Comparison of ENCODE assay signal across 16 cellular contexts in the genomic region with DNA sequence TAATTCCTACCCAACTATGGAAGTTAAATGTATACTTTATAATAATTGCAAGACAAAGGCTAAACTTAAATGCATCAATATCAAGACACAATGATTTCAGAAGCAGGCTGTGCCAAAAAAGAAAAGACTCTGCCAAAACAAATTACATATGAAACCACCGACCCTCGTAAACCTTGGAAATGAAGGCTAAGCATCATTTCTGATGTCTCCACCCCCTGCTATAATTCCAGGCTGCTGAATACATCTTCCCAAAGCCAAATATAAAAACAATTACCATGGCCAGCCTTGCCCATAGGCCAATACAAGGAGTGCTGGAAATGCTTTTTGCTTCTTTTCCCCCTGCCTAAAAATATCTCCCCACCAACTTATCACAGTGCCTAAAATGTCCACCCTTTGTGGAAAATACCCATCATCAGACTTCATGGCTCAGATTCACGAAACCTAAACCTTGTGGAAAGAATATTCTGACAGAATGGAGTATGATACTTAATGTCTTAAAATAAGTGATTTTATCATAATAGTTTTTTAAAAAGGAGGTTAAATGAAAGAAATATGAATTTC. TPM values are rescaled to one million over a fixed set of nuclear protein-coding genes. Genes with fewer than 3 reads are reported as not detected.
A peak's percentile ranks its signal among the peaks of the same experiment; 100 is the strongest.
DNase-seq lines count a peak whose midpoint lies in the region; TF ChIP-seq lines count a peak whose summit lies in the region.
"Had no signal": no experiment of that assay in that cellular context is flagged by ENCODE, and none has a peak within 500 bp of the region (broad histone marks: within the 10 kb centered on the region; RNA-seq: fewer than 3 reads in every experiment).

No MANE protein-coding gene starts in this region.

- H3K4me2 ChIP-seq in skeletal muscle satellite cell (ENCODE audit: low read length): peak overlapping the region; percentile 80

- no peaks in the 10 kb centered on the region for H3K27me3 Mint-ChIP-seq in T-helper 2 cell treated with Interferon-gamma antibody and Interleukin-4, amounts not matched to agents 5 μg/mL and 100 μg/mL, for 36 hours (ENCODE audit: low read depth)
- H3K27me3 Mint-ChIP-seq: CD4-positive, CD25-positive, alpha-beta regulatory T cell had no signal

- H3K9me3 ChIP-seq in skeletal muscle satellite cell (replicated peaks; ENCODE audit: low read length): no peaks in the 10 kb centered on the region
- H3K9me3 ChIP-seq: HAP-1 had no signal

- DNase-seq in EH (ENCODE audit: low read depth) (peak; percentile 54), LNCaP clone FGC (ENCODE audit: low read depth) (peak; percentile 28), coronary artery (ENCODE audit: low spot score) (no peak), A172 (ENCODE audit: low spot score) (no peak)
- DNase-seq in T-helper 2 cell treated with Interferon-gamma antibody and Interleukin-4, amounts not matched to agents 5 μg/mL and 100 μg/mL, for 36 hours (ENCODE audit: low spot score): no peak
- no peak for DNase-seq in activated effector memory CD4-positive, alpha-beta T cell treated with anti-CD3 and anti-CD28 coated beads, Interleukin-2, amount 50 U/mL, for 16 hours
- DNase-seq: activated CD8-positive, alpha-beta T cell treated with anti-CD3 and anti-CD28 coated beads, Interleukin-2, amount 10 ng/mL, durations not matched to agents 7 days and 5 days; activated T-cell treated with anti-CD3 and anti-CD28 coated beads, Interleukin-2, amount 50 U/mL, for 48 hours; CD4-positive, CD25-positive, alpha-beta regulatory T cell; DMS53; occipital lobe; stimulated activated CD4-positive, alpha-beta T cell treated with anti-CD3 and anti-CD28 coated beads, Interleukin-4, amount 100 ng/mL, for 24 hours; T-helper 1 cell had no signal

- TF ChIP-seq CTCF in LNCaP clone FGC (IDR thresholded peaks at IDR 0.05; ENCODE audit: control insufficient read depth, extremely low read depth, insufficient read depth): no peak
- TF ChIP-seq CTCF in coronary artery (IDR thresholded peaks at IDR 0.05): no peak

- no peaks in the 10 kb centered on the region for H3K4me1 Mint-ChIP-seq in T-helper 2 cell treated with Interferon-gamma antibody and Interleukin-4, amounts not matched to agents 5 μg/mL and 100 μg/mL, for 36 hours (ENCODE audit: low read depth)
- H3K4me1 Mint-ChIP-seq: CD4-positive, CD25-positive, alpha-beta regulatory T cell; central memory CD8-positive, alpha-beta T cell had no signal

- H3K27me3 ChIP-seq in skeletal muscle satellite cell (ENCODE audit: control insufficient read depth, insufficient read depth, low read length): no peaks in the 10 kb centered on the region

- H3K4me3 ChIP-seq in LNCaP clone FGC (ENCODE audit: low read depth, low read length) (no peak overlapping the region), coronary artery (peak overlapping the region; percentile 34), skeletal muscle satellite cell (ENCODE audit: low read length) (peak overlapping the region; percentile 55)
- H3K4me3 ChIP-seq: HAP-1 had no signal

- no peaks in the 10 kb centered on the region for H3K9me3 Mint-ChIP-seq in T-helper 2 cell treated with Interferon-gamma antibody and Interleukin-4, amounts not matched to agents 5 μg/mL and 100 μg/mL, for 36 hours
- H3K9me3 Mint-ChIP-seq: central memory CD8-positive, alpha-beta T cell had no signal

- no peaks in the 10 kb centered on the region for H3K36me3 Mint-ChIP-seq in T-helper 2 cell treated with Interferon-gamma antibody and Interleukin-4, amounts not matched to agents 5 μg/mL and 100 μg/mL, for 36 hours (ENCODE audit: low read depth)
- H3K36me3 Mint-ChIP-seq: CD4-positive, CD25-positive, alpha-beta regulatory T cell had no signal

- no peak overlapping the region for H3K4me3 Mint-ChIP-seq in T-helper 2 cell treated with Interferon-gamma antibody and Interleukin-4, amounts not matched to agents 5 μg/mL and 100 μg/mL, for 36 hours
- H3K4me3 Mint-ChIP-seq: activated CD8-positive, alpha-beta T cell treated with anti-CD3 and anti-CD28 coated beads, Interleukin-2, amount 10 ng/mL, durations not matched to agents 7 days and 5 days; CD4-positive, CD25-positive, alpha-beta regulatory T cell; central memory CD8-positive, alpha-beta T cell had no signal

- peak overlapping the region; percentile 61 for H3K9ac ChIP-seq in skeletal muscle satellite cell (ENCODE audit: low read depth, low read length)

- H3K36me3 ChIP-seq in skeletal muscle satellite cell (ENCODE audit: insufficient read depth, low read length): no peaks in the 10 kb centered on the region
- H3K36me3 ChIP-seq: HAP-1 had no signal

- H3K27ac Mint-ChIP-seq in T-helper 2 cell treated with Interferon-gamma antibody and Interleukin-4, amounts not matched to agents 5 μg/mL and 100 μg/mL, for 36 hours: no peak overlapping the region
- H3K27ac Mint-ChIP-seq: activated CD8-positive, alpha-beta T cell treated with anti-CD3 and anti-CD28 coated beads, Interleukin-2, amount 10 ng/mL, durations not matched to agents 7 days and 5 days; CD4-positive, CD25-positive, alpha-beta regulatory T cell had no signal

- H3K27ac ChIP-seq in coronary artery: peak overlapping the region; percentile 54 to 55

- peaks cover 27% of the 10 kb centered on the region for H3K4me1 ChIP-seq in skeletal muscle satellite cell (ENCODE audit: control insufficient read depth, insufficient read depth, low read length)
- H3K4me1 ChIP-seq: HAP-1 had no signal

RNA-seq across cellular contexts. Expression of gene RCAN2, which starts 37.4 kb away (rescaled TPM):
- 0.25 and 1.5 TPM in 2 replicates for total RNA-seq in skeletal muscle satellite cell (2012; rRNA removed)
- total RNA-seq in A172 (2014; rRNA removed; shearing (Covaris generic)): 0.22 TPM in 1 of 2 replicates, not detected in the other
- total RNA-seq: activated CD8-positive, alpha-beta T cell treated with anti-CD3 and anti-CD28 coated beads, Interleukin-2, amount 10 ng/mL, durations not matched to agents 7 days and 5 days; CD4-positive, CD25-positive, alpha-beta regulatory T cell had no signal

Comparison
In these comparisons a context has a peak if more than half of its experiments do, and no peak if none do; other contexts are left out.
1. DNase-seq: peak in EH (single experiment) and LNCaP clone FGC (single experiment); none in coronary artery (single experiment), T-helper 2 cell treated with Interferon-gamma antibody and Interleukin-4, amounts not matched to agents 5 μg/mL and 100 μg/mL, for 36 hours (single experiment), activated effector memory CD4-positive, alpha-beta T cell treated with anti-CD3 and anti-CD28 coated beads, Interleukin-2, amount 50 U/mL, for 16 hours (single experiment) and A172 (single experiment).